ENCODE assay signal across 8 cellular contexts in the genomic region with DNA sequence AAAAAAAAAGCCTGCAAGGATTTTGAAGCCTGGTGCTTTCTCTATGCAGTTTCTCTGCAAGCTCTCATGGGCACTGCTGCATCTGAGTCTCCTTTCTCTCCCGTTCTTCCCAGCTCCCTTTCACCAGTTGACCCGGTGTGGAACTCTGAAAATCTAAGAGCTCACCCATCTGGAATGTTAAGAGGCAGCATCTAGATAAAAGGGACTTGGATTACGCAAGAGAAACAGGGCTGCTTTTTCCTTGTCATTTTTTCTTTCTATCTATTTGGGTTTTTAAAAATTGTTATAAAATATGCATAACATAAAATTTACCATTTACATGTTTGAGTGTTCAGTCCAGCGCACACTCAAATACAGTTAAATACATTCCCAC.
DNase-seq lines count a peak whose midpoint lies in the region; ATAC-seq and TF ChIP-seq lines count a peak whose summit lies in the region.

No MANE protein-coding gene starts in this region.

- ATAC-seq in HG03457 (IDR thresholded peaks at IDR 0.05; ENCODE audit: unreplicated experiment) (no peak), GM21381 (IDR thresholded peaks at IDR 0.05; ENCODE audit: unreplicated experiment) (no peak)
- no peak for ATAC-seq in stimulated activated naive CD8-positive, alpha-beta T cell treated with anti-CD3 and anti-CD28 coated beads, Interleukin-15, Interleukin-2, amounts not matched to agents 100 U/mL and 50 U/mL, for 24 hours

- H3K36me3 ChIP-seq in NT2/D1 (ENCODE audit: insufficient read depth, insufficient read length, low read length) (no peaks in the 10 kb centered on the region), trophoblast cell (ENCODE audit: control insufficient read depth in 1 of 2, insufficient read depth in 2 of 2, low read length in 2 of 2) (no peaks in the 10 kb centered on the region)

- no peak overlapping the region for H2AFZ ChIP-seq in trophoblast cell (ENCODE audit: insufficient read depth, low read length, poor library complexity)

- WGBS in trophoblast cell (ENCODE audit: extremely low coverage, insufficient coverage, insufficient read length): no CpG with 5 or more reads among the region's 4 CpGs

- peaks cover 4% of the 10 kb centered on the region for H3K4me1 ChIP-seq in NT2/D1 (ENCODE audit: insufficient read depth, insufficient read length)
- H3K4me1 ChIP-seq in trophoblast cell (ENCODE audit: control insufficient read depth in 1 of 2, insufficient read depth in 2 of 2, low read length in 2 of 2): peaks cover 8 to 9% of the 10 kb centered on the region in 2 experiments

- H3K27me3 ChIP-seq in NT2/D1 (ENCODE audit: insufficient read depth, insufficient read length) (no peaks in the 10 kb centered on the region), trophoblast cell (ENCODE audit: insufficient read depth, low read length) (no peaks in the 10 kb centered on the region)

- H3K9ac ChIP-seq in NT2/D1 (ENCODE audit: insufficient read length, low read depth) (no peak overlapping the region), trophoblast cell (ENCODE audit: low read length) (no peak overlapping the region)

- no peak overlapping the region for H2AK5ac ChIP-seq in trophoblast cell (ENCODE audit: low read length)

- no peak overlapping the region for H3K4me2 ChIP-seq in trophoblast cell (ENCODE audit: low read length)

- H2BK12ac ChIP-seq in trophoblast cell (ENCODE audit: low read length): no peak overlapping the region

- no peak overlapping the region for H3K18ac ChIP-seq in trophoblast cell (ENCODE audit: low read length)

- TF ChIP-seq CTCF in fibroblast of the aortic adventitia (IDR thresholded peaks at IDR 0.05; ENCODE audit: insufficient read depth, low read length): no peak

- peaks cover 6% of the 10 kb centered on the region for H3K79me1 ChIP-seq in trophoblast cell (ENCODE audit: low read length)

- no peaks in the 10 kb centered on the region for H3K9me3 ChIP-seq in NT2/D1 (ENCODE audit: insufficient read depth, low read length)
- no peaks in the 10 kb centered on the region for H3K9me3 ChIP-seq in trophoblast cell (ENCODE audit: insufficient read depth, low read depth, low read length)

- H4K12ac ChIP-seq in trophoblast cell (ENCODE audit: low read depth, low read length): no peak overlapping the region

- H4K91ac ChIP-seq in trophoblast cell (ENCODE audit: low read depth, low read length): no peak overlapping the region

- no peak overlapping the region for H3K14ac ChIP-seq in trophoblast cell (ENCODE audit: low read length)

- H3K27ac ChIP-seq in trophoblast cell (ENCODE audit: low read depth, low read length): peak overlapping the region; percentile 86

- no peak overlapping the region for H2BK5ac ChIP-seq in trophoblast cell (ENCODE audit: low read depth, low read length, poor library complexity)

- H3K4me3 ChIP-seq in NT2/D1 (ENCODE audit: insufficient read length, low read depth): no peak overlapping the region
- no peak overlapping the region for H3K4me3 ChIP-seq in fibroblast of the aortic adventitia (ENCODE audit: low read depth, low read length)
- H3K4me3 ChIP-seq in trophoblast cell (ENCODE audit: low read depth, low read length): no peak overlapping the region

- peaks cover 2% of the 10 kb centered on the region for H3K79me2 ChIP-seq in trophoblast cell (ENCODE audit: control insufficient read depth, insufficient read depth, low read length, poor library complexity)

- DNase-seq in EH (ENCODE audit: low read depth): peak; percentile 78
- peak; percentile 28 for DNase-seq in NT2/D1 (ENCODE audit: low read depth, low spot score)
- peak; percentile 71 for DNase-seq in fibroblast of the aortic adventitia (ENCODE audit: low read depth)
- peak; percentile 52 to 81 for DNase-seq in trophoblast cell
- no peak for DNase-seq in stimulated activated naive CD8-positive, alpha-beta T cell treated with anti-CD3 and anti-CD28 coated beads, Interleukin-15, Interleukin-2, amounts not matched to agents 100 U/mL and 50 U/mL, for 24 hours
- DNase-seq in RPMI8226: no peak

- H4K8ac ChIP-seq in trophoblast cell (ENCODE audit: low read depth, low read length): no peak overlapping the region

- no peak overlapping the region for H2BK120ac ChIP-seq in trophoblast cell (ENCODE audit: insufficient read depth, low read length, poor library complexity)

- H3K4ac ChIP-seq in trophoblast cell (ENCODE audit: low read depth, low read length): no peak overlapping the region

- no peak overlapping the region for H3K23ac ChIP-seq in trophoblast cell (ENCODE audit: low read length)

Comparison
In these comparisons a context has a peak if more than half of its experiments do, and no peak if none do; other contexts are left out.
1. DNase-seq: peak in EH (single experiment), NT2/D1 (single experiment), fibroblast of the aortic adventitia (single experiment) and trophoblast cell (2 of 2); none in stimulated activated naive CD8-positive, alpha-beta T cell treated with anti-CD3 and anti-CD28 coated beads, Interleukin-15, Interleukin-2, amounts not matched to agents 100 U/mL and 50 U/mL, for 24 hours (single experiment) and RPMI8226 (single experiment).